Comparison of ENCODE assay signal across 12 cellular contexts in the genomic region with DNA sequence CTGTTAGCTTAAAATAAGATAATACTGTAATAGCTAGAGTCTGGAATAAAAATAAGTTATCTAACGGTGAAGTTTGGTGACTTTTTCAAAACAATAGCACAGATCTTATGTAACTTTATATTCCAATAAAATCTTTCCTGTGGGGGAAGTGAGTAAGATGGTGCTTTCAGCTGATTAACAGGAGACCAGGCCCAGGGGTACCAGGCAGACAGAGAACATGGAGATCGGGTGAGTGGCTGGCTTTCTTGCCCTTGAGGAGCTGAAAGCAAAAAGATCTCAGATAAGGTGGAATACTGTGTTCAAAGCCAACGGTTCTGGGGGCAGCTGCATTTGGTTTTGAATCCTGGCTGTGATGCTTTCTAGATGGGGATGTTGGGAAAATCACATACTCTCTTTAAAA.
DNase-seq lines count a peak whose midpoint lies in the region; ATAC-seq and TF ChIP-seq lines count a peak whose summit lies in the region.
"Had no signal": no experiment of that assay in that cellular context is flagged by ENCODE, and none has a peak within 500 bp of the region (broad histone marks: within the 10 kb centered on the region; RNA-seq: fewer than 3 reads in every experiment).

No MANE protein-coding gene starts in this region.

- CTCF ChIA-PET in CD8-positive, alpha-beta T cell (lab: Charles Lee), result interaction anchor here (0.9 kb wide), 1 partner anchor 31 kb away, joined by 4 read pairs; no protein-coding TSS in a partner anchor
- CTCF ChIA-PET in naive thymus-derived CD4-positive, alpha-beta T cell (lab: Charles Lee), result interaction anchor here (0.6 kb wide), 1 partner anchor 60 kb away, joined by 3 read pairs; no protein-coding TSS in a partner anchor

- no peak for DNase-seq in CD8-positive, alpha-beta T cell
- no peak for DNase-seq in GM23338 (ENCODE audit: low spot score)
- DNase-seq in activated naive CD8-positive, alpha-beta T cell treated with anti-CD3 and anti-CD28 coated beads, Interleukin-2, amount 50 U/mL, for 24 hours, result no peak
- DNase-seq in naive thymus-derived CD4-positive, alpha-beta T cell, result no peak
- DNase-seq in NCI-H1092 (lab: John Stamatoyannopoulos, UW), result no peak
- DNase-seq in DMS114 treated with DMSO at 0.1 percent for 48 hours (lab: John Stamatoyannopoulos, UW; ENCODE audit: unreplicated experiment), result no peak
- no peak for DNase-seq in OCI-M2 (lab: John Stamatoyannopoulos, UW; ENCODE audit: unreplicated experiment)
- DNase-seq in SJCRH30, result no peak
- DNase-seq: NCI-H2029 had no signal

- H3K79me2 ChIP-seq in GM23338 (replicated peaks; ENCODE audit: insufficient read depth), result no peaks in the 10 kb centered on the region

- H2AFZ ChIP-seq in GM23338, result peak overlapping the region; percentile 92

- peak overlapping the region; percentile 83 for H3K4me2 ChIP-seq in GM23338

- no peaks in the 10 kb centered on the region for H3K9me3 Mint-ChIP-seq in CD8-positive, alpha-beta T cell
- H3K9me3 Mint-ChIP-seq in GM23338, result no peaks in the 10 kb centered on the region
- H3K9me3 Mint-ChIP-seq in activated naive CD8-positive, alpha-beta T cell treated with anti-CD3 and anti-CD28 coated beads, Interleukin-2, amount 50 U/mL, for 24 hours, result no peaks in the 10 kb centered on the region
- H3K9me3 Mint-ChIP-seq in naive thymus-derived CD4-positive, alpha-beta T cell, result peaks cover 0 to 1% (median 0%) of the 10 kb centered on the region in 11 donors

- H3K27me3 Mint-ChIP-seq in CD8-positive, alpha-beta T cell (ENCODE audit: low read depth), result peaks cover 71% of the 10 kb centered on the region
- H3K27me3 Mint-ChIP-seq in GM23338 (ENCODE audit: insufficient read depth, low read depth, poor library complexity), result peaks cover 30% of the 10 kb centered on the region
- H3K27me3 Mint-ChIP-seq in activated naive CD8-positive, alpha-beta T cell treated with anti-CD3 and anti-CD28 coated beads, Interleukin-2, amount 50 U/mL, for 24 hours, result peaks cover 53% of the 10 kb centered on the region
- H3K27me3 Mint-ChIP-seq in naive thymus-derived CD4-positive, alpha-beta T cell, result peaks cover 54 to 83% (median 66%) of the 10 kb centered on the region in 5 donors

- H3K4me1 Mint-ChIP-seq in CD8-positive, alpha-beta T cell (ENCODE audit: low read depth), result peaks cover 23% of the 10 kb centered on the region
- H3K4me1 Mint-ChIP-seq in GM23338, result peaks cover 52% of the 10 kb centered on the region
- H3K4me1 Mint-ChIP-seq in activated naive CD8-positive, alpha-beta T cell treated with anti-CD3 and anti-CD28 coated beads, Interleukin-2, amount 50 U/mL, for 24 hours, result peaks cover 28% of the 10 kb centered on the region
- H3K4me1 Mint-ChIP-seq in naive thymus-derived CD4-positive, alpha-beta T cell, result peaks cover 13 to 33% (median 21%) of the 10 kb centered on the region in 7 donors

- POLR2A ChIA-PET in CD8-positive, alpha-beta T cell (lab: Charles Lee), result no interaction called here
- POLR2A ChIA-PET in naive thymus-derived CD4-positive, alpha-beta T cell (lab: Charles Lee), result no interaction called here

- no peak overlapping the region for H3K27ac ChIP-seq in CD8-positive, alpha-beta T cell (ENCODE audit: low read depth, low read length)
- no peak overlapping the region for H3K27ac ChIP-seq in GM23338 (ENCODE audit: low read depth)
- H3K27ac ChIP-seq in naive thymus-derived CD4-positive, alpha-beta T cell (ENCODE audit: low read depth, low read length), result no peak overlapping the region
- no peak overlapping the region for H3K27ac ChIP-seq in SJCRH30
- H3K27ac ChIP-seq: BLaER1, gastroesophageal sphincter, Peyer's patch had no signal

- H3K4me3 Mint-ChIP-seq in CD8-positive, alpha-beta T cell, result peak overlapping the region; percentile 72
- peak overlapping the region; percentile 68 for H3K4me3 Mint-ChIP-seq in GM23338
- H3K4me3 Mint-ChIP-seq in activated naive CD8-positive, alpha-beta T cell treated with anti-CD3 and anti-CD28 coated beads, Interleukin-2, amount 50 U/mL, for 24 hours, result peak overlapping the region; percentile 49
- H3K4me3 Mint-ChIP-seq in naive thymus-derived CD4-positive, alpha-beta T cell, result peak overlapping the region in 9 of 10 donors; percentile 6 to 82 (median 63)

- peaks cover 11% of the 10 kb centered on the region for H3F3A ChIP-seq in GM23338 (replicated peaks; ENCODE audit: low read depth)

- H3K36me3 ChIP-seq in CD8-positive, alpha-beta T cell (ENCODE audit: insufficient read depth, low read length), result no peaks in the 10 kb centered on the region
- H3K36me3 ChIP-seq in GM23338 (ENCODE audit: insufficient read depth), result no peaks in the 10 kb centered on the region
- H3K36me3 ChIP-seq in naive thymus-derived CD4-positive, alpha-beta T cell (ENCODE audit: control insufficient read depth in 2 of 3, insufficient read depth in 3 of 3, low read length in 3 of 3), result no peaks in the 10 kb centered on the region
- H3K36me3 ChIP-seq in SJCRH30, result no peaks in the 10 kb centered on the region
- H3K36me3 ChIP-seq: BLaER1, gastroesophageal sphincter, Peyer's patch had no signal

- H4K20me1 ChIP-seq in GM23338 (replicated peaks; ENCODE audit: insufficient read depth), result no peaks in the 10 kb centered on the region
- H4K20me1 ChIP-seq: BLaER1 had no signal

- H3K9me3 ChIP-seq in CD8-positive, alpha-beta T cell (ENCODE audit: low read length), result no peaks in the 10 kb centered on the region
- no peaks in the 10 kb centered on the region for H3K9me3 ChIP-seq in naive thymus-derived CD4-positive, alpha-beta T cell (ENCODE audit: control insufficient read depth in 2 of 3, low read length in 3 of 3)
- no peaks in the 10 kb centered on the region for H3K9me3 ChIP-seq in SJCRH30 (replicated peaks)
- H3K9me3 ChIP-seq: BLaER1, gastroesophageal sphincter, Peyer's patch had no signal

- no peak for TF ChIP-seq CTCF in CD8-positive, alpha-beta T cell (IDR thresholded peaks at IDR 0.05)
- no peak for TF ChIP-seq CTCF in GM23338 (conservative IDR thresholded peaks at IDR 0.05; ENCODE audit: low read depth in 2 of 2)

- no peak overlapping the region for H3K27ac Mint-ChIP-seq in CD8-positive, alpha-beta T cell
- no peak overlapping the region for H3K27ac Mint-ChIP-seq in GM23338
- no peak overlapping the region for H3K27ac Mint-ChIP-seq in activated naive CD8-positive, alpha-beta T cell treated with anti-CD3 and anti-CD28 coated beads, Interleukin-2, amount 50 U/mL, for 24 hours
- H3K27ac Mint-ChIP-seq in naive thymus-derived CD4-positive, alpha-beta T cell, result no peak overlapping the region

- ATAC-seq in CD8-positive, alpha-beta T cell, result no peak
- ATAC-seq in GM23338, result no peak
- ATAC-seq in activated naive CD8-positive, alpha-beta T cell treated with anti-CD3 and anti-CD28 coated beads, Interleukin-2, amount 50 U/mL, for 24 hours, result no peak
- ATAC-seq in naive thymus-derived CD4-positive, alpha-beta T cell, result no peak

- no peak overlapping the region for H3K4me3 ChIP-seq in CD8-positive, alpha-beta T cell (ENCODE audit: low read depth, low read length)
- H3K4me3 ChIP-seq in GM23338, result peak overlapping the region; percentile 61
- H3K4me3 ChIP-seq in naive thymus-derived CD4-positive, alpha-beta T cell (ENCODE audit: low read length), result peak overlapping the region; percentile 28
- no peak overlapping the region for H3K4me3 ChIP-seq in SJCRH30
- H3K4me3 ChIP-seq: BLaER1 had no signal

- H3K4me1 ChIP-seq in CD8-positive, alpha-beta T cell (ENCODE audit: insufficient read depth, low read length), result peaks cover 14% of the 10 kb centered on the region
- H3K4me1 ChIP-seq in GM23338 (ENCODE audit: insufficient read depth) (peaks cover 53% of the 10 kb centered on the region), SJCRH30 (peaks cover 5% of the 10 kb centered on the region)
- peaks cover 8 to 9% of the 10 kb centered on the region in 2 donors for H3K4me1 ChIP-seq in naive thymus-derived CD4-positive, alpha-beta T cell (ENCODE audit: control insufficient read depth in 2 of 2, insufficient read depth in 2 of 2, low read length in 2 of 2)

- intact Hi-C loops in CD8-positive, alpha-beta T cell (cut with DNase I, micrococcal nuclease), result no loop called here
- intact Hi-C loops in naive thymus-derived CD4-positive, alpha-beta T cell (cut with micrococcal nuclease), result loop anchor here in 1 of 2 donors (10.0 kb wide), 1 partner anchor 448 kb away; no protein-coding TSS in a partner anchor

- no peaks in the 10 kb centered on the region for H3K9me2 ChIP-seq in GM23338 (ENCODE audit: insufficient read depth)

- H3K27me3 ChIP-seq in CD8-positive, alpha-beta T cell (ENCODE audit: insufficient read depth, low read length), result peaks cover 9% of the 10 kb centered on the region
- H3K27me3 ChIP-seq in GM23338 (ENCODE audit: insufficient read depth) (peaks cover 32% of the 10 kb centered on the region), SJCRH30 (peaks cover 19% of the 10 kb centered on the region)
- H3K27me3 ChIP-seq in naive thymus-derived CD4-positive, alpha-beta T cell (ENCODE audit: control insufficient read depth in 2 of 2, insufficient read depth in 2 of 2, low read length in 2 of 2), result peaks cover 5 to 6% of the 10 kb centered on the region in 2 donors
- H3K27me3 ChIP-seq: Peyer's patch had no signal

- H3K36me3 Mint-ChIP-seq in CD8-positive, alpha-beta T cell, result no peaks in the 10 kb centered on the region
- H3K36me3 Mint-ChIP-seq in GM23338 (ENCODE audit: low read depth), result no peaks in the 10 kb centered on the region
- no peaks in the 10 kb centered on the region for H3K36me3 Mint-ChIP-seq in activated naive CD8-positive, alpha-beta T cell treated with anti-CD3 and anti-CD28 coated beads, Interleukin-2, amount 50 U/mL, for 24 hours (ENCODE audit: low read depth)
- H3K36me3 Mint-ChIP-seq in naive thymus-derived CD4-positive, alpha-beta T cell, result no peaks in the 10 kb centered on the region

TF ChIP-seq in GM23338, 12 proteins besides CTCF, POLR2A, EP300 and RAD21 (continues in another document):
- TF ChIP-seq EZH2phosphoT487 (IDR thresholded peaks at IDR 0.05; ENCODE audit: unreplicated experiment), result no peak

Comparison
In these comparisons a context has a peak if more than half of its experiments do, and no peak if none do; other contexts are left out.
1. H3K4me3 ChIP-seq: peak in GM23338 (single experiment) and naive thymus-derived CD4-positive, alpha-beta T cell (single experiment); none in CD8-positive, alpha-beta T cell (single experiment) and SJCRH30 (single experiment).
2. Peak in every context shown above with its lines, with median percentiles within 50 percentile points of each other: H3K4me3 Mint-ChIP-seq.